Comparison of ENCODE assay signal across 1 cellular context in the genomic region with DNA sequence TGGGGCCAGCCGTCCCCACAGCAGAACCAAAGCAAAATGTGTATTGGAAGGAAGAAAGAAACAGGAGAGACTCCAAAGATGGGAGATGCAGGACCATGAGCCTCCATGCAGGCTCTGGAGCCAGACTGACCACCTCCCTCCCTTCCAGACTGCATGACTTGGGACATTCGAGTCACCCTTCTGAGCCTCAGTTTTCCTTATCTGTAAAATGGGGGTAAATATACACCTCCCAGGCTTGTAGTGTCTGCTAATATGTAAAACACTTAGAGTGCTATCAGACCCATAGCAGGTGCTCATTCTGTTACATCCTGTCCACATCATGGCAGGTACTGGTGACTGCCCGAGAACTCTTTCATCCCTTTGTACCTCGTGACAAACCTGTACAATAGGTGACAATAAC.
TF ChIP-seq lines count a peak whose summit lies in the region.

No MANE protein-coding gene starts in this region.

TF ChIP-seq in K562, 482 proteins besides CTCF, POLR2A, EP300 and RAD21 (continued from another document):
- TF ChIP-seq KDM1A (IDR thresholded peaks at IDR 0.05) (0 out of 4 replicates have a peak, but pooled peaks of 1 of the 2 experiments have one; percentile 12), MEIS2 (IDR thresholded peaks at IDR 0.05; ENCODE audit: partially characterized antibody) (no peak)
- TF ChIP-seq, protein P1, sequence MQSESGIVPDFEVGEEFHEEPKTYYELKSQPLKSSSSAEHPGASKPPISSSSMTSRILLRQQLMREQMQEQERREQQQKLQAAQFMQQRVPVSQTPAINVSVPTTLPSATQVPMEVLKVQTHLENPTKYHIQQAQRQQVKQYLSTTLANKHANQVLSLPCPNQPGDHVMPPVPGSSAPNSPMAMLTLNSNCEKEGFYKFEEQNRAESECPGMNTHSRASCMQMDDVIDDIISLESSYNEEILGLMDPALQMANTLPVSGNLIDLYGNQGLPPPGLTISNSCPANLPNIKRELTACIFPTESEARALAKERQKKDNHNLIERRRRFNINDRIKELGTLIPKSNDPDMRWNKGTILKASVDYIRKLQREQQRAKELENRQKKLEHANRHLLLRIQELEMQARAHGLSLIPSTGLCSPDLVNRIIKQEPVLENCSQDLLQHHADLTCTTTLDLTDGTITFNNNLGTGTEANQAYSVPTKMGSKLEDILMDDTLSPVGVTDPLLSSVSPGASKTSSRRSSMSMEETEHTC (IDR thresholded peaks at IDR 0.05) = no peak
